ENCODE assay signal across 20 cellular contexts in the genomic region with DNA sequence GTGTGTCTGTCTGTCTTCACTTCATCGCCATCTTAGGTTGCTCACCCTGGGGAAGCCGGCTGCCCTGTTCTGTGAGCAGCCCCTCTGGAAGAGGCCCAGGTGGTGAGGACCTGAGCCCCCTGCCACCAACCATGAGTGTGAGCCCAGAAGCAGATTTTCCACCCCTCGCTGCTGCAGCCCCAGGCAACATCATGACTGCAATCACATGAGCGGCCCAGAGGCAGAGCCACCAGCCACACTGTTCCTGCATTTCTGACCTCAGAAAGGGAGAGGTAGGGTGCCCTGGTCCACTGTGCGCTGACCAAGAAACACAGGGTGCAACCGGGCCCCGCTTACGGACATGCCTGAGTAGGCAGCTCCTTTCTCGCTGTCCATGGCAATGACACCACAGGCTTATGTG.
DNase-seq lines count a peak whose midpoint lies in the region; ATAC-seq, FAIRE-seq and TF ChIP-seq lines count a peak whose summit lies in the region.
"Had no signal": no experiment of that assay in that cellular context is flagged by ENCODE, and none has a peak within 500 bp of the region (broad histone marks: within the 10 kb centered on the region; RNA-seq: fewer than 3 reads in every experiment).

No MANE protein-coding gene starts in this region.

- no peak for ATAC-seq in upper lobe of right lung
- ATAC-seq: HCT116 had no signal

- intact Hi-C loops in cardiac septum (cut with DNase I) = no loop called here
- intact Hi-C loops in left ventricle myocardium inferior (cut with micrococcal nuclease) = no loop called here
- intact Hi-C loops in kidney (cut with DNase I) = no loop called here
- intact Hi-C loops in sigmoid colon (cut with DNase I) = no loop called here
- intact Hi-C loops in upper lobe of right lung (cut with DNase I) = no loop called here

- 88 to 91% methylated on average over 9 of the region's 9 CpGs for WGBS in sigmoid colon, 2 donors

- DNase-seq in cardiac septum (ENCODE audit: low spot score) (peak; percentile 17), left ventricle myocardium inferior (no peak), kidney (peak; percentile 40), mesenteric fat pad (ENCODE audit: low spot score) (peak; percentile 65), sigmoid colon (peak; percentile 41), upper lobe of right lung (no peak), Peyer's patch (no peak)
- DNase-seq in activated CD4-positive, alpha-beta T cell treated with anti-CD3 and anti-CD28 coated beads for 48 hours = no peak
- DNase-seq: Calu3; CD4-positive, alpha-beta memory T cell; COR-L47; DMS53; DND-41; GOT3; H9 had no signal

- no peak overlapping the region for H3K9ac ChIP-seq in kidney (ENCODE audit: low read length in 2 of 2)

- H3K27ac ChIP-seq in left ventricle myocardium inferior (replicated peaks) (no peak overlapping the region), kidney (ENCODE audit: low read depth in 2 of 2, low read length in 2 of 2) (no peak overlapping the region), sigmoid colon (no peak overlapping the region), upper lobe of right lung (no peak overlapping the region), Peyer's patch (no peak overlapping the region)
- H3K27ac ChIP-seq: 22Rv1 had no signal

- H3K9me3 ChIP-seq in left ventricle myocardium inferior (replicated peaks) (no peaks in the 10 kb centered on the region), kidney (ENCODE audit: control insufficient read depth in 1 of 2, low read length in 2 of 2) (no peaks in the 10 kb centered on the region), sigmoid colon (no peaks in the 10 kb centered on the region), upper lobe of right lung (no peaks in the 10 kb centered on the region), Peyer's patch (no peaks in the 10 kb centered on the region)

- H3K4me1 ChIP-seq in left ventricle myocardium inferior (no peaks in the 10 kb centered on the region), kidney (ENCODE audit: control insufficient read depth in 1 of 2, insufficient read depth in 1 of 2, low read depth in 1 of 2, low read length in 2 of 2) (no peaks in the 10 kb centered on the region), sigmoid colon (no peaks in the 10 kb centered on the region), upper lobe of right lung (no peaks in the 10 kb centered on the region), Peyer's patch (no peaks in the 10 kb centered on the region)

- FAIRE-seq in kidney (lab: Jason Lieb, UNC) = no peak
- FAIRE-seq: A204.1, G401.6, GM12892 had no signal

- H3K27me3 ChIP-seq in left ventricle myocardium inferior (ENCODE audit: low read depth) (peaks cover 39% of the 10 kb centered on the region), sigmoid colon (no peaks in the 10 kb centered on the region), upper lobe of right lung (no peaks in the 10 kb centered on the region), Peyer's patch (no peaks in the 10 kb centered on the region)

- TF ChIP-seq CTCF in left ventricle myocardium inferior (IDR thresholded peaks at IDR 0.05; ENCODE audit: borderline replicate concordance) (no peak), kidney (IDR thresholded peaks at IDR 0.05; ENCODE audit: borderline replicate concordance, extremely low read depth, insufficient read depth) (no peak), sigmoid colon (IDR thresholded peaks at IDR 0.05) (no peak), upper lobe of right lung (IDR thresholded peaks at IDR 0.05) (no peak), Peyer's patch (IDR thresholded peaks at IDR 0.05) (no peak)

- no peak for TF ChIP-seq EP300 in sigmoid colon (IDR thresholded peaks at IDR 0.05)

- TF ChIP-seq POLR2A in sigmoid colon (IDR thresholded peaks at IDR 0.05) (no peak), Peyer's patch (IDR thresholded peaks at IDR 0.05) (no peak)

- H3K4me3 ChIP-seq in left ventricle myocardium inferior (no peak overlapping the region), kidney (ENCODE audit: low read length in 2 of 2) (no peak overlapping the region), sigmoid colon (no peak overlapping the region), upper lobe of right lung (no peak overlapping the region), Peyer's patch (no peak overlapping the region)

- H3K36me3 ChIP-seq in left ventricle myocardium inferior (no peaks in the 10 kb centered on the region), kidney (ENCODE audit: control insufficient read depth in 1 of 2, insufficient read depth in 2 of 2, low read length in 2 of 2) (no peaks in the 10 kb centered on the region), sigmoid colon (no peaks in the 10 kb centered on the region), upper lobe of right lung (no peaks in the 10 kb centered on the region), Peyer's patch (no peaks in the 10 kb centered on the region)

Comparison
In these comparisons a context has a peak if more than half of its experiments do, and no peak if none do; other contexts are left out.
1. DNase-seq: peak in cardiac septum (single experiment), kidney (single experiment), mesenteric fat pad (single experiment) and sigmoid colon (single experiment); none in left ventricle myocardium inferior (single experiment), upper lobe of right lung (single experiment), activated CD4-positive, alpha-beta T cell treated with anti-CD3 and anti-CD28 coated beads for 48 hours (single experiment) and Peyer's patch (0 of 3).